In the genomic region with DNA sequence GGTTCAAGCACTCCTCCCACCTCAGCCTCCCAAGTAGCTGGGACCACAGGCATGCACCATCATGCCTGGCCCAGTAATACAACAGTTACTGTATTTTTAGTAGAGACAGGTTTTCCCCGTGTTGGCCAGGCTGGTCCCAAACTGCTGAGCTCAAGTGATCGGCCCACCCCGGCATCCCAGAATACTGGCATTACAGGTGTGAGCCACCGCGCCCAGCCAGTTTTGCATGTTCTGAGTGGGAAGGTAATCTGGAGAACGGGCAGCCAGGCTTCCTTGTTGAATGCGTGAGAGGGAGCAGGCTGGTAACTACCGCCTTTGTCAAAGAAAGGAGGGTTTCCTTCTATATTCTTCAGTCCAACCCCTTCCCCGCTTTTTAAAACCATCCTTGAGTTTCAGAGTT, we compare ENCODE assay signal across 17 cellular contexts.
"Had no signal": no experiment of that assay in that cellular context is flagged by ENCODE, and none has a peak within 500 bp of the region (broad histone marks: within the 10 kb centered on the region; RNA-seq: fewer than 3 reads in every experiment).

No MANE protein-coding gene starts in this region.

- H3K4me1 ChIP-seq: tibial artery, uterus had no signal

- H3K4me3 Mint-ChIP-seq: activated CD4-positive, alpha-beta T cell treated with anti-CD3 and anti-CD28 coated beads, Interleukin-2, amount 10 ng/mL, durations not matched to agents 24 days and 14 days; activated CD8-positive, alpha-beta T cell treated with anti-CD3 and anti-CD28 coated beads, Interleukin-2, amount 10 ng/mL, durations not matched to agents 7 days and 5 days; activated naive CD4-positive, alpha-beta T cell treated with anti-CD3 and anti-CD28 coated beads for 36 hours; activated T-cell treated with anti-CD3 and anti-CD28 coated beads, Interleukin-2, amount 50 U/mL, for 24 hours; immature natural killer cell; natural killer cell; T-cell had no signal

- H3K36me3 Mint-ChIP-seq: immature natural killer cell, natural killer cell had no signal

- H3K27ac ChIP-seq: body of pancreas, coronary artery, tibial artery, uterus had no signal

- H3K9me3 Mint-ChIP-seq: activated CD4-positive, alpha-beta T cell treated with anti-CD3 and anti-CD28 coated beads, Interleukin-2, amount 10 ng/mL, durations not matched to agents 24 days and 14 days; activated naive CD4-positive, alpha-beta T cell treated with anti-CD3 and anti-CD28 coated beads for 36 hours; activated T-cell treated with anti-CD3 and anti-CD28 coated beads, Interleukin-2, amount 50 U/mL, for 24 hours; immature natural killer cell; natural killer cell; T-cell had no signal

- H3K9me3 ChIP-seq: body of pancreas, tibial artery, uterus had no signal

- H3K27me3 Mint-ChIP-seq: activated CD4-positive, alpha-beta T cell treated with anti-CD3 and anti-CD28 coated beads, Interleukin-2, amount 10 ng/mL, durations not matched to agents 24 days and 14 days; activated T-cell treated with anti-CD3 and anti-CD28 coated beads, Interleukin-2, amount 50 U/mL, for 24 hours; T-cell had no signal

- H3K4me1 Mint-ChIP-seq: immature natural killer cell, natural killer cell had no signal

- H3K27me3 ChIP-seq: body of pancreas, tibial artery, uterus had no signal

- H3K36me3 ChIP-seq: tibial artery, uterus had no signal

- DNase-seq: activated CD4-positive, alpha-beta T cell treated with anti-CD3 and anti-CD28 coated beads, Interleukin-2, amount 10 ng/mL, durations not matched to agents 24 days and 14 days; activated CD8-positive, alpha-beta T cell treated with anti-CD3 and anti-CD28 coated beads, Interleukin-2, amount 10 ng/mL, durations not matched to agents 7 days and 5 days; activated naive CD4-positive, alpha-beta T cell treated with anti-CD3 and anti-CD28 coated beads for 36 hours; activated T-cell treated with anti-CD3 and anti-CD28 coated beads, Interleukin-2, amount 50 U/mL, for 24 hours; body of pancreas; caudate nucleus; erythroblast; immature natural killer cell; kidney glomerular epithelial cell; natural killer cell; retina; stimulated activated naive CD4-positive, alpha-beta T cell; T-cell; T-helper 9 cell; tibial artery; uterus had no signal

- ATAC-seq: activated CD8-positive, alpha-beta T cell treated with anti-CD3 and anti-CD28 coated beads, Interleukin-2, amount 10 ng/mL, durations not matched to agents 7 days and 5 days; body of pancreas; natural killer cell; T-cell had no signal

- H3K27ac Mint-ChIP-seq: activated CD4-positive, alpha-beta T cell treated with anti-CD3 and anti-CD28 coated beads, Interleukin-2, amount 10 ng/mL, durations not matched to agents 24 days and 14 days; activated naive CD4-positive, alpha-beta T cell treated with anti-CD3 and anti-CD28 coated beads for 36 hours; activated T-cell treated with anti-CD3 and anti-CD28 coated beads, Interleukin-2, amount 50 U/mL, for 24 hours; T-cell had no signal

- H3K4me3 ChIP-seq: body of pancreas, coronary artery, tibial artery, uterus had no signal
